In genomic region chr19:30691767-30692516, GRCh38 we compare ENCODE assay signal across 11 cellular contexts.
DNase-seq lines count a peak whose midpoint lies in the region; ATAC-seq and TF ChIP-seq lines count a peak whose summit lies in the region.
"Had no signal": no experiment of that assay in that cellular context is flagged by ENCODE, and none has a peak within 500 bp of the region (broad histone marks: within the 10 kb centered on the region; RNA-seq: fewer than 3 reads in every experiment).

No MANE protein-coding gene starts in this region.

- no peaks in the 10 kb centered on the region for H3F3A ChIP-seq in PC-9 (ENCODE audit: insufficient read depth, low read depth)

- intact Hi-C loops in testis (cut with DNase I; ENCODE audit: low total_unique reads), result no loop called here
- intact Hi-C loops in PC-9 (cut with micrococcal nuclease; ENCODE audit: unreplicated experiment), result no loop called here

- H3K4me1 ChIP-seq in endodermal cell (ENCODE audit: control insufficient read depth, insufficient read depth, low read length) (peaks cover 18% of the 10 kb centered on the region), testis (peaks cover 3% of the 10 kb centered on the region), PC-9 (replicated peaks; ENCODE audit: insufficient read depth) (no peaks in the 10 kb centered on the region)

- H3K27me3 Mint-ChIP-seq in endodermal cell (ENCODE audit: insufficient read depth) (no peaks in the 10 kb centered on the region), nephron (ENCODE audit: low read depth) (peaks cover 9% of the 10 kb centered on the region)
- H3K27me3 Mint-ChIP-seq in activated CD4-positive, alpha-beta T cell treated with anti-CD3 and anti-CD28 coated beads, Interleukin-2, amount 10 ng/mL, durations not matched to agents 7 days and 5 days, result peaks cover 35% of the 10 kb centered on the region

- H3K9ac ChIP-seq in endodermal cell (ENCODE audit: extremely low read depth, low read length, poor library complexity, severe bottlenecking), result peak overlapping the region; percentile 50

- H3K79me2 ChIP-seq in PC-9 (ENCODE audit: low read depth), result no peaks in the 10 kb centered on the region

- H3K27ac ChIP-seq in endodermal cell (ENCODE audit: low read depth, low read length), result peak overlapping the region; percentile 64
- H3K27ac ChIP-seq in testis, result no peak overlapping the region
- no peak overlapping the region for H3K27ac ChIP-seq in PC-9

- H3K9me3 ChIP-seq in endodermal cell (ENCODE audit: control insufficient read depth, low read length) (no peaks in the 10 kb centered on the region), testis (no peaks in the 10 kb centered on the region), PC-9 (ENCODE audit: insufficient read depth, low read depth) (no peaks in the 10 kb centered on the region)

- peak overlapping the region; percentile 34 for H3K4me3 ChIP-seq in endodermal cell (ENCODE audit: low read length)
- H3K4me3 ChIP-seq in testis, result peak overlapping the region; percentile 15 to 44
- no peak overlapping the region for H3K4me3 ChIP-seq in PC-9

- no peak for TF ChIP-seq CTCF in endodermal cell (conservative IDR thresholded peaks at IDR 0.05)
- no peak for TF ChIP-seq CTCF in nephron (IDR thresholded peaks at IDR 0.05; ENCODE audit: unreplicated experiment in 3 of 3)
- TF ChIP-seq CTCF in testis (IDR thresholded peaks at IDR 0.05), result no peak
- TF ChIP-seq CTCF in PC-9 (conservative IDR thresholded peaks at IDR 0.05), result no peak

- DNase-seq in NCI-H2171 treated with DMSO at 0.1 percent for 48 hours (lab: John Stamatoyannopoulos, UW) (peak; percentile 89), endodermal cell (no peak), testis (no peak), PC-9 (no peak), RPMI8226 (no peak)
- no peak for DNase-seq in activated CD4-positive, alpha-beta T cell treated with anti-CD3 and anti-CD28 coated beads, Interleukin-2, amount 10 ng/mL, durations not matched to agents 7 days and 5 days
- DNase-seq: dermis blood vessel endothelial cell; NCI-H1930; stimulated activated CD4-positive, alpha-beta T cell treated with anti-CD3 and anti-CD28 coated beads, Interleukin-1b, Interleukin-23, amount 100 ng/mL, for 48 hours had no signal

- CTCF ChIA-PET in activated CD4-positive, alpha-beta T cell treated with anti-CD3 and anti-CD28 coated beads, Interleukin-2, amount 10 ng/mL, durations not matched to agents 7 days and 5 days (lab: Charles Lee), result no interaction called here
- CTCF ChIA-PET in PC-9 (lab: Charles Lee), result no interaction called here

- H3K4me1 Mint-ChIP-seq in endodermal cell (peaks cover 66% of the 10 kb centered on the region), nephron (peaks cover 66% of the 10 kb centered on the region)
- H3K4me1 Mint-ChIP-seq in activated CD4-positive, alpha-beta T cell treated with anti-CD3 and anti-CD28 coated beads, Interleukin-2, amount 10 ng/mL, durations not matched to agents 7 days and 5 days, result peaks cover 8% of the 10 kb centered on the region

- no peaks in the 10 kb centered on the region for H3K9me2 ChIP-seq in PC-9 (ENCODE audit: insufficient read depth)

- no peaks in the 10 kb centered on the region for H4K20me1 ChIP-seq in PC-9 (ENCODE audit: insufficient read depth)

- POLR2A ChIA-PET in activated CD4-positive, alpha-beta T cell treated with anti-CD3 and anti-CD28 coated beads, Interleukin-2, amount 10 ng/mL, durations not matched to agents 7 days and 5 days (lab: Charles Lee), result no interaction called here
- POLR2A ChIA-PET in PC-9 (lab: Charles Lee; ENCODE audit: unreplicated experiment), result no interaction called here

- H3K36me3 ChIP-seq in endodermal cell (ENCODE audit: control insufficient read depth, insufficient read depth, low read length) (no peaks in the 10 kb centered on the region), testis (ENCODE audit: low read depth, missing control alignments) (no peaks in the 10 kb centered on the region), PC-9 (ENCODE audit: low read depth) (no peaks in the 10 kb centered on the region)

- H3K27me3 ChIP-seq in endodermal cell (ENCODE audit: control insufficient read depth, insufficient read depth, low read length, poor library complexity, severe bottlenecking) (no peaks in the 10 kb centered on the region), testis (no peaks in the 10 kb centered on the region), PC-9 (ENCODE audit: insufficient read depth, low read depth) (peaks cover 77% of the 10 kb centered on the region)

- TF ChIP-seq POLR2A in testis (IDR thresholded peaks at IDR 0.05), result no peak

- no peak overlapping the region for H3K4me2 ChIP-seq in PC-9

- H2AFZ ChIP-seq in PC-9, result no peak overlapping the region

- no TSS peak for BruUV-seq in PC-9 (replicated peaks; lab: Mats Ljungman, UMichigan)

- H3K36me3 Mint-ChIP-seq in endodermal cell (ENCODE audit: low read depth) (no peaks in the 10 kb centered on the region), nephron (ENCODE audit: low read depth) (no peaks in the 10 kb centered on the region)
- H3K36me3 Mint-ChIP-seq in activated CD4-positive, alpha-beta T cell treated with anti-CD3 and anti-CD28 coated beads, Interleukin-2, amount 10 ng/mL, durations not matched to agents 7 days and 5 days (ENCODE audit: low read depth), result no peaks in the 10 kb centered on the region

- ATAC-seq in HG03039 (IDR thresholded peaks at IDR 0.05; ENCODE audit: unreplicated experiment), result no peak

- H3K27ac Mint-ChIP-seq in endodermal cell, result peak overlapping the region; percentile 89
- H3K27ac Mint-ChIP-seq in nephron, result peak overlapping the region; percentile 88 to 92 (median 91)
- no peak overlapping the region for H3K27ac Mint-ChIP-seq in activated CD4-positive, alpha-beta T cell treated with anti-CD3 and anti-CD28 coated beads, Interleukin-2, amount 10 ng/mL, durations not matched to agents 7 days and 5 days

- H3K4me3 Mint-ChIP-seq in endodermal cell, result peak overlapping the region; percentile 46
- peak overlapping the region; percentile 65 to 73 (median 65) for H3K4me3 Mint-ChIP-seq in nephron
- H3K4me3 Mint-ChIP-seq in activated CD4-positive, alpha-beta T cell treated with anti-CD3 and anti-CD28 coated beads, Interleukin-2, amount 10 ng/mL, durations not matched to agents 7 days and 5 days, result no peak overlapping the region

- WGBS in endodermal cell (ENCODE audit: insufficient coverage in 1 of 2, insufficient read length in 1 of 2), 2 experiments, result 77 to 82% methylated on average over 7 to 19 of the region's 19 CpGs
- 35% methylated on average over 19 of the region's 19 CpGs for WGBS in testis, 2 donors

- no peaks in the 10 kb centered on the region for H3K9me3 Mint-ChIP-seq in endodermal cell
- H3K9me3 Mint-ChIP-seq in nephron, result no peaks in the 10 kb centered on the region
- H3K9me3 Mint-ChIP-seq in activated CD4-positive, alpha-beta T cell treated with anti-CD3 and anti-CD28 coated beads, Interleukin-2, amount 10 ng/mL, durations not matched to agents 7 days and 5 days, result no peaks in the 10 kb centered on the region
